In genomic region chr7:16791071-16791470, GRCh38 we compare ENCODE assay signal across 23 cellular contexts. TPM values are rescaled to one million over a fixed set of nuclear protein-coding genes. Genes with fewer than 3 reads are reported as not detected.
"Had no signal": no experiment of that assay in that cellular context is flagged by ENCODE, and none has a peak within 500 bp of the region (broad histone marks: within the 10 kb centered on the region; RNA-seq: fewer than 3 reads in every experiment).

No MANE protein-coding gene starts in this region.

- H3K9me3 Mint-ChIP-seq: activated CD4-positive, alpha-beta T cell treated with anti-CD3 and anti-CD28 coated beads, Interleukin-2, amount 10 ng/mL, durations not matched to agents 7 days and 5 days; activated CD8-positive, alpha-beta T cell treated with anti-CD3 and anti-CD28 coated beads for 36 hours; activated T-helper 17 cell treated with anti-CD3 and anti-CD28 coated beads, Interleukin-2, amount 50 U/mL, for 72 hours; naive thymus-derived CD4-positive, alpha-beta T cell; stimulated activated naive B cell treated with anti-CD40 and anti-IgM and Interleukin-4, amounts not matched to agents 10 μg/mL and 1 μg/mL and 100 μg/mL, for 72 hours had no signal

- H3K27ac ChIP-seq: coronary artery, left lung, right lobe of liver, skin epidermis, transverse colon, VCaP had no signal

- H3K27ac Mint-ChIP-seq: activated CD4-positive, alpha-beta T cell treated with anti-CD3 and anti-CD28 coated beads, Interleukin-2, amount 10 ng/mL, durations not matched to agents 7 days and 5 days; activated CD8-positive, alpha-beta memory T cell treated with anti-CD3 and anti-CD28 coated beads, Interleukin-2, amount 10 ng/mL, durations not matched to agents 7 days and 5 days; activated CD8-positive, alpha-beta T cell treated with anti-CD3 and anti-CD28 coated beads for 36 hours; activated T-helper 17 cell treated with anti-CD3 and anti-CD28 coated beads, Interleukin-2, amount 50 U/mL, for 72 hours; naive thymus-derived CD4-positive, alpha-beta T cell; stimulated activated naive B cell treated with anti-CD40 and anti-IgM and Interleukin-4, amounts not matched to agents 10 μg/mL and 1 μg/mL and 100 μg/mL, for 72 hours had no signal

- H3K36me3 Mint-ChIP-seq: activated CD8-positive, alpha-beta memory T cell treated with anti-CD3 and anti-CD28 coated beads, Interleukin-2, amount 10 ng/mL, durations not matched to agents 7 days and 5 days; naive thymus-derived CD4-positive, alpha-beta T cell had no signal

- H3K27me3 Mint-ChIP-seq: stimulated activated naive B cell treated with anti-CD40 and anti-IgM and Interleukin-4, amounts not matched to agents 10 μg/mL and 1 μg/mL and 100 μg/mL, for 72 hours had no signal

- H3K4me1 ChIP-seq: left lung, right lobe of liver had no signal

- H3K4me3 Mint-ChIP-seq: activated CD4-positive, alpha-beta T cell treated with anti-CD3 and anti-CD28 coated beads, Interleukin-2, amount 10 ng/mL, durations not matched to agents 7 days and 5 days; activated CD8-positive, alpha-beta memory T cell treated with anti-CD3 and anti-CD28 coated beads, Interleukin-2, amount 10 ng/mL, durations not matched to agents 7 days and 5 days; activated CD8-positive, alpha-beta T cell treated with anti-CD3 and anti-CD28 coated beads for 36 hours; activated T-helper 17 cell treated with anti-CD3 and anti-CD28 coated beads, Interleukin-2, amount 50 U/mL, for 72 hours; naive thymus-derived CD4-positive, alpha-beta T cell; neural crest cell; stimulated activated naive B cell treated with anti-CD40 and anti-IgM and Interleukin-4, amounts not matched to agents 10 μg/mL and 1 μg/mL and 100 μg/mL, for 72 hours had no signal

- H3K4me1 Mint-ChIP-seq: activated CD4-positive, alpha-beta T cell treated with anti-CD3 and anti-CD28 coated beads, Interleukin-2, amount 10 ng/mL, durations not matched to agents 7 days and 5 days; activated T-helper 17 cell treated with anti-CD3 and anti-CD28 coated beads, Interleukin-2, amount 50 U/mL, for 72 hours; naive thymus-derived CD4-positive, alpha-beta T cell had no signal

- H3K27me3 ChIP-seq: left lung, right lobe of liver, transverse colon had no signal

- H3K36me3 ChIP-seq: left lung, right lobe of liver had no signal

- H3K4me3 ChIP-seq: coronary artery, left lung, lung, right lobe of liver, skin epidermis, transverse colon had no signal

- H3K9me3 ChIP-seq: left lung, right lobe of liver, transverse colon had no signal

- DNase-seq: activated CD4-positive, alpha-beta T cell treated with anti-CD3 and anti-CD28 coated beads, Interleukin-2, amount 10 ng/mL, durations not matched to agents 7 days and 5 days; activated CD8-positive, alpha-beta memory T cell treated with anti-CD3 and anti-CD28 coated beads, Interleukin-2, amount 10 ng/mL, durations not matched to agents 7 days and 5 days; activated CD8-positive, alpha-beta T cell treated with anti-CD3 and anti-CD28 coated beads for 36 hours; activated naive CD4-positive, alpha-beta T cell treated with Interleukin-2 at 50 U/mL for 16 hours; amygdala; cerebellar nuclear complex; foreskin melanocyte; left lung; naive thymus-derived CD4-positive, alpha-beta T cell; occipital lobe; right lobe of liver; stimulated activated CD8-positive, alpha-beta memory T cell treated with anti-CD3 and anti-CD28 coated beads, Interleukin-4, amount 100 ng/mL, for 48 hours; stimulated activated naive B cell treated with anti-CD40 and anti-IgM and Interleukin-4, amounts not matched to agents 10 μg/mL and 1 μg/mL and 100 μg/mL, for 72 hours; T-helper 2 cell; transverse colon had no signal

- ATAC-seq: activated CD4-positive, CD25-positive, alpha-beta regulatory T cell treated with anti-CD3 and anti-CD28 coated beads, Interleukin-2, amount 50 U/mL, for 24 hours; activated CD8-positive, alpha-beta T cell treated with anti-CD3 and anti-CD28 coated beads for 36 hours; left lung; naive thymus-derived CD4-positive, alpha-beta T cell; right lobe of liver; stimulated activated naive B cell treated with anti-CD40 and anti-IgM and Interleukin-4, amounts not matched to agents 10 μg/mL and 1 μg/mL and 100 μg/mL, for 72 hours had no signal

RNA-seq across cellular contexts. Expression of gene AGR2, which starts 13.7 kb away (rescaled TPM):
- total RNA-seq: activated CD4-positive, alpha-beta T cell treated with anti-CD3 and anti-CD28 coated beads, Interleukin-2, amount 10 ng/mL, durations not matched to agents 7 days and 5 days; activated CD8-positive, alpha-beta memory T cell treated with anti-CD3 and anti-CD28 coated beads, Interleukin-2, amount 10 ng/mL, durations not matched to agents 7 days and 5 days; activated CD8-positive, alpha-beta T cell treated with anti-CD3 and anti-CD28 coated beads for 36 hours; activated T-helper 17 cell treated with anti-CD3 and anti-CD28 coated beads, Interleukin-2, amount 50 U/mL, for 72 hours; fibroblast of lung; naive thymus-derived CD4-positive, alpha-beta T cell; neural crest cell had no signal
